8 cellular contexts compared by ENCODE assay signal in the genomic region with DNA sequence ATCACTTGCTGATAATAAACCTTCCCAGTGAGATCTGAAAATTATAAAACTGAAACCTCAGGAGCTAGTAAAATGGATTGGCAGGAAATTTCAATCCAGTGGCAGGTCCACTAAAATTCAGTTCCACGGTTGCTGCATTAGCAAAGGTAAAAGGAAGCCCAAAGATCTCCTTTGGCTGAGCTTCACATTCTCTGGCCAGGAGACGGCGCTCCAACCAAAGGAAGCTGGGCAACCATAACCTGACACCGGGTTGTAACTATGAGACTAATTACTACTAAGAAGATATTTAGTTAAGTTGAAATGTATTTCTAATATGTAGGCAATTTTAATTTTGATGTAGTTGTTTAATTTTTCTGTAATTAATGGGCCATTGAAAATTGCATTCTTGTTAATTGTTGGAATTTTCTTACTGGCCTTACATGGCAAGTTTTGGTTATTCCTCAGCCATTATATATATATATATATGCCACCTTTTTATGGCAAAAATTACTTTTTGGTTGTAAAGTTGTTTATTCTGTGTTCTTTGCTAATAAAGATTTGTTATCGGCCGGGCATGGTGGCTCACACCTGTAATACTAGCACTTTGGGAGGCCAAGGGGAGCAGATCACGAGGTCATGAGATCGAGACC. TPM values are rescaled to one million over a fixed set of nuclear protein-coding genes. Genes with fewer than 3 reads are reported as not detected.
DNase-seq lines count a peak whose midpoint lies in the region; ATAC-seq and TF ChIP-seq lines count a peak whose summit lies in the region.

No MANE protein-coding gene starts in this region.

- H4K20me1 ChIP-seq in IMR-90 (ENCODE audit: insufficient read depth, low read length), result no peaks in the 10 kb centered on the region

- no peak overlapping the region for H2AFZ ChIP-seq in IMR-90 (replicated peaks; ENCODE audit: low read length, poor library complexity)

- no peaks in the 10 kb centered on the region for H3K9me1 ChIP-seq in IMR-90 (ENCODE audit: insufficient read depth, low read length)

- H3K4me3 Mint-ChIP-seq in T-helper 17 cell, result no peak overlapping the region
- no peak overlapping the region for H3K4me3 Mint-ChIP-seq in neural crest cell

- no peaks in the 10 kb centered on the region for H3K79me1 ChIP-seq in IMR-90 (ENCODE audit: low read depth in 1 of 2, low read length in 2 of 2)

- WGBS in IMR-90 (ENCODE audit: extremely low coverage in 2 of 2, insufficient read length in 1 of 2), 2 experiments, result 20% methylated on average over 1 of the region's 8 CpGs; no CpG with 5 or more reads in 1 of the 2 experiments

- H3K27ac ChIP-seq in IMR-90 (ENCODE audit: insufficient read depth, low read length), result no peak overlapping the region

- H3K27ac Mint-ChIP-seq in T-helper 17 cell, result no peak overlapping the region
- no peak overlapping the region for H3K27ac Mint-ChIP-seq in neural crest cell (ENCODE audit: unreplicated experiment)

- H3K9ac ChIP-seq in IMR-90 (ENCODE audit: low read depth, low read length), result no peak overlapping the region

- POLR2A ChIA-PET in IMR-90 (lab: Charles Lee; ENCODE audit: unreplicated experiment), result no interaction called here

- no peak overlapping the region for H4K91ac ChIP-seq in IMR-90 (ENCODE audit: insufficient read depth, low read depth, low read length)

- no peak overlapping the region for H4K5ac ChIP-seq in IMR-90 (ENCODE audit: low read depth, low read length)

- no peak overlapping the region for H3K23ac ChIP-seq in IMR-90 (ENCODE audit: low read depth, low read length)

- peaks cover 4% of the 10 kb centered on the region; the same call in 1 of the 2 replicates for H3K27me3 ChIP-seq in IMR-90 (ENCODE audit: control insufficient read depth, insufficient read depth, low read length)

- H2BK15ac ChIP-seq in IMR-90 (ENCODE audit: low read depth, low read length), result no peak overlapping the region

- ATAC-seq in IMR-90 (ENCODE audit: low read depth) (peak; percentile 84), T-helper 17 cell (peak; percentile 58), GM21528 (IDR thresholded peaks at IDR 0.05; ENCODE audit: low FRiP score, unreplicated experiment) (no peak), HG03175 (IDR thresholded peaks at IDR 0.05; ENCODE audit: unreplicated experiment) (no peak)

- H2AK9ac ChIP-seq in IMR-90 (replicated peaks; ENCODE audit: low read depth, low read length, poor library complexity), result no peak overlapping the region

- no peak overlapping the region for H4K8ac ChIP-seq in IMR-90 (ENCODE audit: low read depth in 2 of 2, low read length in 2 of 2)

- H3K36me3 Mint-ChIP-seq in T-helper 17 cell (ENCODE audit: low read depth) (peaks cover 3% of the 10 kb centered on the region), neural crest cell (ENCODE audit: low read depth) (no peaks in the 10 kb centered on the region)

- in situ Hi-C loops in IMR-90 (cut with MboI; ENCODE audit: low sequenced_read_pairs), result loop anchor here (5.0 to 25.0 kb wide), 2 partner anchors 75 to 245 kb away; a partner anchor contains a TSS

- no peak for TF ChIP-seq POLR2A in IMR-90 (IDR thresholded peaks at IDR 0.05; ENCODE audit: low read depth, low read length)

- H3K56ac ChIP-seq in IMR-90 (ENCODE audit: extremely low read depth, insufficient read depth, low read length), result no peak overlapping the region

- H3K18ac ChIP-seq in IMR-90 (ENCODE audit: low read depth, low read length), result no peak overlapping the region

- no peak overlapping the region for H3K4me2 ChIP-seq in IMR-90 (ENCODE audit: low read depth, low read length)

- CTCF ChIA-PET in IMR-90 (lab: Yijun Ruan, JAX), result interaction anchor here (0.5 to 2.5 kb wide), 3 partner anchors 32 to 254 kb away, joined by 3 to 10 read pairs (median 3); no protein-coding TSS in a partner anchor

- H2BK120ac ChIP-seq in IMR-90 (ENCODE audit: low read depth, low read length), result no peak overlapping the region

- no peaks in the 10 kb centered on the region for H3K36me3 ChIP-seq in IMR-90 (ENCODE audit: control insufficient read depth, insufficient read depth, low read length)

- H3K14ac ChIP-seq in IMR-90 (replicated peaks; ENCODE audit: low read depth, low read length), result no peak overlapping the region

- TF ChIP-seq RAD21 in IMR-90 (IDR thresholded peaks at IDR 0.05; ENCODE audit: low read length), result peak; percentile 66

- peaks cover under 1% of the 10 kb centered on the region for H3K9me3 Mint-ChIP-seq in neural crest cell

- H3K4me3 ChIP-seq in IMR-90 (ENCODE audit: insufficient read depth, low read depth, low read length), result no peak overlapping the region

- TF ChIP-seq CTCF in IMR-90 (conservative IDR thresholded peaks at IDR 0.05; ENCODE audit: low read depth, low read length) (peak; percentile 62), neural crest cell (conservative IDR thresholded peaks at IDR 0.05) (peak; percentile 63)

- intact Hi-C loops in IMR-90 (cut with micrococcal nuclease), result loop anchor here (1.0 kb wide), 1 partner anchor 76 kb away; no protein-coding TSS in a partner anchor

- no peaks in the 10 kb centered on the region for H3K4me1 ChIP-seq in IMR-90 (ENCODE audit: control insufficient read depth, insufficient read depth, low read length)

- no peak overlapping the region for H3K4ac ChIP-seq in IMR-90 (ENCODE audit: low read depth, low read length)

- H2AK5ac ChIP-seq in IMR-90 (ENCODE audit: low read depth, low read length), result no peak overlapping the region

- H2BK5ac ChIP-seq in IMR-90 (ENCODE audit: low read depth, low read length, poor library complexity, severe bottlenecking), result no peak overlapping the region

- H3K27me3 Mint-ChIP-seq in T-helper 17 cell, result peaks cover 27% of the 10 kb centered on the region
- H3K27me3 Mint-ChIP-seq in neural crest cell (ENCODE audit: low read depth), result peaks cover 5% of the 10 kb centered on the region

- H3K4me1 Mint-ChIP-seq in T-helper 17 cell (peaks cover 2% of the 10 kb centered on the region), neural crest cell (no peaks in the 10 kb centered on the region)

- DNase-seq in EH (ENCODE audit: low read depth) (peak; percentile 37), IMR-90 (peak; percentile 31), T-helper 17 cell (peak in 1 of 3 donors; percentile 29), dermis microvascular lymphatic vessel endothelial cell (ENCODE audit: low read depth in 2 of 2) (peak; percentile 3 to 39), neural crest cell (ENCODE audit: low read depth, low spot score) (peak; percentile 8), GDM1 (lab: John Stamatoyannopoulos, UW) (no peak)

- BruUV-seq in IMR-90 (replicated peaks; lab: Mats Ljungman, UMichigan), result no TSS peak

- dilution Hi-C loops in IMR-90 (cut with HindIII; ENCODE audit: low sequenced_read_pairs, unreplicated experiment), result no loop called here

- H3K9me3 ChIP-seq in IMR-90 (ENCODE audit: control insufficient read depth, insufficient read depth, low read length) (no peaks in the 10 kb centered on the region), T-helper 17 cell (ENCODE audit: control insufficient read depth, low read length, poor library complexity, severe bottlenecking) (no peaks in the 10 kb centered on the region)

- H2BK20ac ChIP-seq in IMR-90 (ENCODE audit: low read depth, low read length), result no peak overlapping the region

TF ChIP-seq in IMR-90, 13 proteins besides CTCF, POLR2A, EP300 and RAD21:
- TF ChIP-seq, protein P1, sequence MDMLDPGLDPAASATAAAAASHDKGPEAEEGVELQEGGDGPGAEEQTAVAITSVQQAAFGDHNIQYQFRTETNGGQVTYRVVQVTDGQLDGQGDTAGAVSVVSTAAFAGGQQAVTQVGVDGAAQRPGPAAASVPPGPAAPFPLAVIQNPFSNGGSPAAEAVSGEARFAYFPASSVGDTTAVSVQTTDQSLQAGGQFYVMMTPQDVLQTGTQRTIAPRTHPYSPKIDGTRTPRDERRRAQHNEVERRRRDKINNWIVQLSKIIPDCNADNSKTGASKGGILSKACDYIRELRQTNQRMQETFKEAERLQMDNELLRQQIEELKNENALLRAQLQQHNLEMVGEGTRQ (IDR thresholded peaks at IDR 0.05; ENCODE audit: low read depth, low read length), result no peak
- TF ChIP-seq CHD1 (IDR thresholded peaks at IDR 0.05; ENCODE audit: low read depth, low read length), result no peak
- peak; percentile 62 for TF ChIP-seq SMC3 (IDR thresholded peaks at IDR 0.05; ENCODE audit: low read depth, low read length)
- TF ChIP-seq BHLHE40 (IDR thresholded peaks at IDR 0.05; ENCODE audit: low read depth, low read length), result no peak
- TF ChIP-seq CEBPB (IDR thresholded peaks at IDR 0.05; ENCODE audit: low read depth, low read length), result no peak
- no peak for TF ChIP-seq RCOR1 (IDR thresholded peaks at IDR 0.05; ENCODE audit: insufficient replicate concordance, low read length)

RNA-seq across cellular contexts. Expression of a gene that starts 17.0 kb away (rescaled TPM):
- total RNA-seq in IMR-90 (2012; rRNA removed), result not detected in 2 replicates
- not detected in 2 replicates for polyA plus RNA-seq in IMR-90 (2012; rRNA removed)
- not detected in 2 replicates for polyA plus RNA-seq in IMR-90 (2012; cell fraction: cytosol; rRNA removed)
- polyA plus RNA-seq in IMR-90 (2012; cell fraction: nucleus; rRNA removed; ENCODE audit: low replicate concordance), result not detected in 2 replicates
- total RNA-seq in T-helper 17 cell, result not detected
- total RNA-seq in dermis microvascular lymphatic vessel endothelial cell, result not detected in 2 replicates
- total RNA-seq in neural crest cell, result not detected in 2 replicates

RNA-seq across cellular contexts. Expression of a gene that starts 27.4 kb away (rescaled TPM):
- total RNA-seq in IMR-90 (2012; rRNA removed) (not detected in 2 replicates), T-helper 17 cell (not detected), dermis microvascular lymphatic vessel endothelial cell (not detected in 2 replicates), neural crest cell (not detected in 2 replicates)
- not detected in 2 replicates for polyA plus RNA-seq in IMR-90 (2012; rRNA removed)
- polyA plus RNA-seq in IMR-90 (2012; cell fraction: cytosol; rRNA removed), result not detected in 2 replicates
- polyA plus RNA-seq in IMR-90 (2012; cell fraction: nucleus; rRNA removed; ENCODE audit: low replicate concordance), result not detected in 2 replicates

Comparison
In these comparisons a context has a peak if more than half of its experiments do, and no peak if none do; other contexts are left out.
1. ATAC-seq: peak in IMR-90 (single experiment) and T-helper 17 cell (single experiment); none in GM21528 (single experiment) and HG03175 (single experiment).